Comparison of ENCODE assay signal across 12 cellular contexts in the genomic region with DNA sequence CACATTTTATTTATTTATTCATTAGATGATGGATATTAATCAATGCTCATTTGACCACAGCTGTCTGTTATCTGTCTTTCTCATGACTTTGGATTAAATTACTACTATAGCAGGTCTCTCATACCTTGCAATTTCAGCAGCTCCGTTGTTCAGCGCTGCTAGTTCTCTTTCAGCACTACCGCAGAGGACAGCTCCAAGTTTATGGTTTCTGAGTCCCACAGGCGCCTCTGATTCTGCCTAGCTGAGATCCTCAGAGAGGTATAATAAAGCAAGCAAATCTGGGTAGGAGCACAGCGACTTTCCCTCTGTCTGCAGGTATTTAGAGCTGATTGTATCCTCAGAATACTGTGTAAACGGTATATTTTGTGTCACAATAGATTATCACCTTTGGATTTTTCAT.
DNase-seq lines count a peak whose midpoint lies in the region; ATAC-seq and TF ChIP-seq lines count a peak whose summit lies in the region.
"Had no signal": no experiment of that assay in that cellular context is flagged by ENCODE, and none has a peak within 500 bp of the region (broad histone marks: within the 10 kb centered on the region; RNA-seq: fewer than 3 reads in every experiment).

No MANE protein-coding gene starts in this region.

- H3K4me2 ChIP-seq in SK-N-SH = no peak overlapping the region

- TF ChIP-seq RAD21 in SK-N-SH (IDR thresholded peaks at IDR 0.05; ENCODE audit: low read length) = no peak

- intact Hi-C loops in Caco-2 (cut with micrococcal nuclease; ENCODE audit: unreplicated experiment) = no loop called here

- H3K27ac ChIP-seq in SK-N-SH (ENCODE audit: low read depth in 2 of 2, low read length in 1 of 2) = no peak overlapping the region

- no peaks in the 10 kb centered on the region for H3F3A ChIP-seq in SK-N-SH (replicated peaks; ENCODE audit: insufficient read depth)

- BruUV-seq in Caco-2 (replicated peaks; lab: Mats Ljungman, UMichigan) = no TSS peak

- H3K27ac Mint-ChIP-seq in Caco-2 (ENCODE audit: unreplicated experiment) = no peak overlapping the region
- H3K27ac Mint-ChIP-seq: T-cell had no signal

- no peak overlapping the region for H2AFZ ChIP-seq in SK-N-SH (ENCODE audit: low read depth)

- POLR2A ChIA-PET in Caco-2 (lab: Charles Lee) = no interaction called here
- POLR2A ChIA-PET in SK-N-SH (lab: Yijun Ruan, JAX) = no interaction called here

- TF ChIP-seq EP300 in SK-N-SH (IDR thresholded peaks at IDR 0.05; ENCODE audit: borderline replicate concordance in 1 of 2, low read depth in 1 of 2, low read length in 1 of 2) = no peak

- CTCF ChIA-PET in Caco-2 (lab: Charles Lee) (no interaction called here), SK-N-SH (lab: Yijun Ruan, JAX) (interaction anchor here (1.0 to 2.3 kb wide), 2 partner anchors 11 to 618 kb away, joined by 3 to 8 read pairs; no protein-coding TSS in a partner anchor)

- H3K9me3 Mint-ChIP-seq in Caco-2 (ENCODE audit: unreplicated experiment) = no peaks in the 10 kb centered on the region

- H4K20me1 ChIP-seq in SK-N-SH (ENCODE audit: insufficient read depth) = no peaks in the 10 kb centered on the region

- no peaks in the 10 kb centered on the region for H3K4me1 Mint-ChIP-seq in Caco-2 (ENCODE audit: low read depth, unreplicated experiment)
- H3K4me1 Mint-ChIP-seq: T-cell had no signal

- no peak overlapping the region for H3K4me3 Mint-ChIP-seq in Caco-2 (ENCODE audit: unreplicated experiment)
- H3K4me3 Mint-ChIP-seq: T-cell had no signal

- H3K9me3 ChIP-seq in Caco-2 (no peaks in the 10 kb centered on the region), SK-N-SH (no peaks in the 10 kb centered on the region)

- H3K9ac ChIP-seq in SK-N-SH = no peak overlapping the region

- ATAC-seq in GM18909 (IDR thresholded peaks at IDR 0.05; ENCODE audit: poor library complexity, unreplicated experiment) = no peak
- ATAC-seq: T-cell had no signal

- DNase-seq in Caco-2 (peak; percentile 42 to 49), HK-2 (ENCODE audit: unreplicated experiment) (peak; percentile 2), SK-N-SH (no peak), kidney tubule cell (ENCODE audit: low spot score) (peak; percentile 41), NCI-H1694 treated with DMSO at 0.1 percent for 48 hours (lab: John Stamatoyannopoulos, UW) (no peak), NCI-H187 treated with DMSO at 0.1 percent for 48 hours (lab: John Stamatoyannopoulos, UW) (no peak), activated gamma-delta T cell (lab: John Stamatoyannopoulos, UW) (no peak)
- DNase-seq: NCI-H2081; stimulated activated CD4-positive, alpha-beta T cell treated with anti-CD3 and anti-CD28 coated beads, Interleukin-15, amount 100 ng/mL, for 24 hours; stimulated activated naive CD4-positive, alpha-beta T cell treated with Interleukin-2 at 50 U/mL for 16 hours; T-cell had no signal

- H3K4me1 ChIP-seq in Caco-2 (no peaks in the 10 kb centered on the region), SK-N-SH (ENCODE audit: control insufficient read depth in 1 of 2, insufficient read depth in 2 of 2, low read depth in 1 of 2, low read length in 1 of 2) (peaks cover 0 to 3% of the 10 kb centered on the region in 2 experiments; a peak in 2 of 4 replicates)

- H3K27me3 ChIP-seq in Caco-2 (replicated peaks; ENCODE audit: control insufficient read depth, insufficient read depth, low read length) (no peaks in the 10 kb centered on the region), SK-N-SH (ENCODE audit: insufficient read depth) (no peaks in the 10 kb centered on the region)

- no peaks in the 10 kb centered on the region for H3K36me3 Mint-ChIP-seq in Caco-2 (ENCODE audit: insufficient read depth, unreplicated experiment)
- H3K36me3 Mint-ChIP-seq: T-cell had no signal

- H3K9me2 ChIP-seq in SK-N-SH = no peaks in the 10 kb centered on the region

- no peak for TF ChIP-seq CTCF in Caco-2 (IDR thresholded peaks at IDR 0.05; ENCODE audit: insufficient read depth in 1 of 2, low read depth in 1 of 2, low read length in 1 of 2, severe bottlenecking in 1 of 2, unreplicated experiment in 1 of 2)
- no peak for TF ChIP-seq CTCF in SK-N-SH (IDR thresholded peaks at IDR 0.05)

- H3K27me3 Mint-ChIP-seq in Caco-2 (ENCODE audit: insufficient read depth, unreplicated experiment) = no peaks in the 10 kb centered on the region
- H3K27me3 Mint-ChIP-seq: T-cell had no signal

- 50% methylated on average over 6 of the region's 6 CpGs for WGBS in SK-N-SH (ENCODE audit: low lambda C conversion rate)

- H3K4me3 ChIP-seq in Caco-2 (ENCODE audit: low read depth, low read length) (no peak overlapping the region), SK-N-SH (ENCODE audit: low read depth in 2 of 2, low read length in 1 of 2) (no peak overlapping the region)

- H3K36me3 ChIP-seq in Caco-2 (ENCODE audit: control insufficient read depth, insufficient read depth, low read length) = no peaks in the 10 kb centered on the region
- no peaks in the 10 kb centered on the region for H3K36me3 ChIP-seq in SK-N-SH (replicated peaks in 1 of 2; ENCODE audit: control insufficient read depth in 1 of 2, insufficient read depth in 2 of 2, low read length in 1 of 2)

- no peaks in the 10 kb centered on the region for H3K79me2 ChIP-seq in SK-N-SH (ENCODE audit: insufficient read depth)

TF ChIP-seq in SK-N-SH, 30 proteins besides CTCF, POLR2A, EP300 and RAD21:
- peak; percentile 79; the same call in 1 of the 2 replicates for TF ChIP-seq REST (IDR thresholded peaks at IDR 0.05; ENCODE audit: low read depth, low read length)
- TF ChIP-seq YY1 (IDR thresholded peaks at IDR 0.05; ENCODE audit: low read depth) = no peak

Comparison
In these comparisons a context has a peak if more than half of its experiments do, and no peak if none do; other contexts are left out.
1. DNase-seq: peak in Caco-2 (2 of 2), HK-2 (single experiment) and kidney tubule cell (single experiment); none in SK-N-SH (single experiment), NCI-H1694 treated with DMSO at 0.1 percent for 48 hours (single experiment), NCI-H187 treated with DMSO at 0.1 percent for 48 hours (single experiment) and activated gamma-delta T cell (single experiment).